Comparison of ENCODE assay signal across 23 cellular contexts in the genomic region with DNA sequence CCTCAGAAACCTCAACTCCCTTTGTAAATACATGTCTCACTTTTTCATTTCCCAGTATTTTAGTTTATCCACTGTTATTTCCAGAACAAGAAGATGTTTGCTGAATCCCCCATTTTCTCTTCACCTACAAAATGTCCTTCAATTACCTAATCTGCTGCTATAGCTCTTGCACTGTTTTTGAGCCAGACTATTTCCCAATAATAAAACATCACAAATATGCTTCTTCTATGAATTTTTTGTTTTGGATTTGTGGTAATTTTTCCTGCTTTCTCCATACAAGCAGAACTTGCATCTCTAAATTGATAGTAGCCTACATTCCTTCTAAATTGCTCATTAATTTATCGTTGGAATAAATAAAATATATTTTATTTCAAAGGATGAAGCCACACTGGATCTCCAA.
DNase-seq lines count a peak whose midpoint lies in the region; ATAC-seq, FAIRE-seq and TF ChIP-seq lines count a peak whose summit lies in the region.
"Had no signal": no experiment of that assay in that cellular context is flagged by ENCODE, and none has a peak within 500 bp of the region (broad histone marks: within the 10 kb centered on the region; RNA-seq: fewer than 3 reads in every experiment).

No MANE protein-coding gene starts in this region.

- CTCF ChIA-PET in HepG2 (lab: Yijun Ruan, JAX; ENCODE audit: low intra/inter-chr PET ratio, low total read pairs) = no interaction called here

- H3K27me3 ChIP-seq in liver (ENCODE audit: control insufficient read depth in 4 of 4, insufficient read depth in 4 of 4, low read length in 3 of 4) (no peaks in the 10 kb centered on the region), HepG2 (ENCODE audit: control insufficient read depth in 1 of 2, insufficient read depth in 2 of 2, low read length in 2 of 2) (no peaks in the 10 kb centered on the region)
- H3K27me3 ChIP-seq: BE2C had no signal

- H3K9ac ChIP-seq in liver (ENCODE audit: low read depth in 1 of 2, low read length in 2 of 2) = no peak overlapping the region
- H3K9ac ChIP-seq in HepG2 (ENCODE audit: insufficient read depth, low read depth, low read length) = no peak overlapping the region
- H3K9ac ChIP-seq: GM23248 had no signal

- no peak for FAIRE-seq in HepG2 (lab: Jason Lieb, UNC)
- FAIRE-seq: GM12891, GM19239 had no signal

- H3K9me3 ChIP-seq in liver (ENCODE audit: control insufficient read depth in 4 of 4, low read length in 3 of 4) (no peaks in the 10 kb centered on the region), HepG2 (ENCODE audit: low read length) (no peaks in the 10 kb centered on the region)
- H3K9me3 ChIP-seq: BE2C, HAP-1 had no signal

- 86% methylated on average over 1 of the region's 1 CpG for WGBS in liver
- WGBS in HepG2 (ENCODE audit: low lambda C conversion rate) = 2% methylated on average over 1 of the region's 1 CpG

- H3K4me2 ChIP-seq in HepG2 (ENCODE audit: low read depth, low read length) = no peak overlapping the region

- in situ Hi-C loops in HepG2 (cut with HindIII; ENCODE audit: extremely low pct_ligation_motif_present, low pct_unique_long_range_greater_than_20kb) = no loop called here

- no peak for TF ChIP-seq POLR2A in HepG2 (IDR thresholded peaks at IDR 0.05; ENCODE audit: insufficient read depth in 1 of 2, low read depth in 2 of 2, low read length in 2 of 2)

- H2AFZ ChIP-seq in HepG2 (ENCODE audit: low read length) = no peak overlapping the region
- H2AFZ ChIP-seq: GM23248 had no signal

- BruUV-seq in HepG2 (replicated peaks; lab: Mats Ljungman, UMichigan) = no TSS peak

- intact Hi-C loops in HepG2 (cut with micrococcal nuclease; ENCODE audit: unreplicated experiment) = no loop called here

- H3K27ac ChIP-seq in liver (ENCODE audit: low read depth in 1 of 2, low read length in 2 of 2) (no peak overlapping the region), HepG2 (ENCODE audit: extremely low read length, insufficient read depth, low read length) (no peak overlapping the region)
- H3K27ac ChIP-seq: GM23248, HL-60 had no signal

- no peak for ATAC-seq in HepG2
- no peak for ATAC-seq in GM19467 (IDR thresholded peaks at IDR 0.05; ENCODE audit: unreplicated experiment)

- POLR2A ChIA-PET in HepG2 (lab: Yijun Ruan, JAX) = no interaction called here

- peaks cover 5 to 33% (median 25%) of the 10 kb centered on the region in 4 donors for H3K4me1 ChIP-seq in liver (ENCODE audit: control insufficient read depth in 4 of 4, insufficient read depth in 4 of 4, low read length in 3 of 4)
- H3K4me1 ChIP-seq in HepG2 (ENCODE audit: insufficient read depth, low read length) = 0 out of 2 replicates have a peak, but pooled peaks cover 10% of the 10 kb centered on the region
- H3K4me1 ChIP-seq: BE2C, HAP-1 had no signal

- DNase-seq in HepG2 (ENCODE audit: low spot score) (no peak), choroid plexus epithelial cell (ENCODE audit: low read depth) (peak; percentile 56), fibroblast of the aortic adventitia (ENCODE audit: low read depth) (peak; percentile 22), NCI-H1930 (lab: John Stamatoyannopoulos, UW) (no peak), NCI-H2196 treated with DMSO at 0.1 percent for 48 hours (lab: John Stamatoyannopoulos, UW; ENCODE audit: unreplicated experiment) (no peak), NCI-H345 treated with DMSO at 0.1 percent for 48 hours (lab: John Stamatoyannopoulos, UW; ENCODE audit: unreplicated experiment) (no peak)
- DNase-seq: 8988T; BE2C; C1 segment of cervical spinal cord; CD4-positive, CD25-positive, alpha-beta regulatory T cell; CD8-positive, alpha-beta memory T cell; DMS 273 treated with DMSO at 0.1 percent for 48 hours; DMS53; DND-41; EL; GM23248; IMR-90 had no signal

- TF ChIP-seq CTCF in liver (IDR thresholded peaks at IDR 0.05; ENCODE audit: low read depth, low read length, missing input control) = no peak
- TF ChIP-seq CTCF in HepG2 (CRISPR knock-in tag; IDR thresholded peaks at IDR 0.05) = no peak
- TF ChIP-seq CTCF in choroid plexus epithelial cell (conservative IDR thresholded peaks at IDR 0.05; ENCODE audit: low read depth, low read length) = no peak
- no peak for TF ChIP-seq CTCF in fibroblast of the aortic adventitia (IDR thresholded peaks at IDR 0.05; ENCODE audit: insufficient read depth, low read length)

- TF ChIP-seq EP300 in HepG2 (IDR thresholded peaks at IDR 0.05; ENCODE audit: low read depth in 2 of 2, low read length in 2 of 2) (no peak), HepG2 (CRISPR knock-in tag; IDR thresholded peaks at IDR 0.05; ENCODE audit: borderline replicate concordance) (no peak)

- no peaks in the 10 kb centered on the region for H3K36me3 ChIP-seq in liver (ENCODE audit: control insufficient read depth in 4 of 4, insufficient read depth in 3 of 4, low read depth in 1 of 4, low read length in 3 of 4)
- H3K36me3 ChIP-seq in HepG2 (replicated peaks in 1 of 2; ENCODE audit: control insufficient read depth in 1 of 2, insufficient read depth in 2 of 2, low read length in 2 of 2) = no peaks in the 10 kb centered on the region
- H3K36me3 ChIP-seq: BE2C, HAP-1 had no signal

- no peaks in the 10 kb centered on the region for H3K79me2 ChIP-seq in HepG2 (ENCODE audit: insufficient read depth, low read length)

- H4K20me1 ChIP-seq in HepG2 (ENCODE audit: insufficient read depth, low read length) = no peaks in the 10 kb centered on the region

- TF ChIP-seq RAD21 in liver (IDR thresholded peaks at IDR 0.05) (no peak), HepG2 (CRISPR knock-in tag; IDR thresholded peaks at IDR 0.05) (no peak)

- H3K4me3 ChIP-seq in liver (ENCODE audit: low read depth in 1 of 3, low read length in 3 of 3) (no peak overlapping the region), HepG2 (replicated peaks in 1 of 3; ENCODE audit: insufficient read depth in 1 of 3, low read depth in 2 of 3, low read length in 3 of 3) (no peak overlapping the region), choroid plexus epithelial cell (ENCODE audit: low read depth, low read length) (no peak overlapping the region), fibroblast of the aortic adventitia (ENCODE audit: low read depth, low read length) (no peak overlapping the region)
- H3K4me3 ChIP-seq: GM23248, HAP-1 had no signal

TF ChIP-seq in liver, 16 proteins besides CTCF, POLR2A, EP300 and RAD21 (continues in another document):
- TF ChIP-seq EGR1 (IDR thresholded peaks at IDR 0.05; ENCODE audit: low read depth in 2 of 2) (no peak), SP1 (IDR thresholded peaks at IDR 0.05) (no peak), YY1 (IDR thresholded peaks at IDR 0.05) (peak; percentile 19), TAF1 (conservative IDR thresholded peaks at IDR 0.05) (no peak)
- TF ChIP-seq, protein P1, sequence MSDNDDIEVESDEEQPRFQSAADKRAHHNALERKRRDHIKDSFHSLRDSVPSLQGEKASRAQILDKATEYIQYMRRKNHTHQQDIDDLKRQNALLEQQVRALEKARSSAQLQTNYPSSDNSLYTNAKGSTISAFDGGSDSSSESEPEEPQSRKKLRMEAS (IDR thresholded peaks at IDR 0.05) = no peak
- TF ChIP-seq, protein P2, sequence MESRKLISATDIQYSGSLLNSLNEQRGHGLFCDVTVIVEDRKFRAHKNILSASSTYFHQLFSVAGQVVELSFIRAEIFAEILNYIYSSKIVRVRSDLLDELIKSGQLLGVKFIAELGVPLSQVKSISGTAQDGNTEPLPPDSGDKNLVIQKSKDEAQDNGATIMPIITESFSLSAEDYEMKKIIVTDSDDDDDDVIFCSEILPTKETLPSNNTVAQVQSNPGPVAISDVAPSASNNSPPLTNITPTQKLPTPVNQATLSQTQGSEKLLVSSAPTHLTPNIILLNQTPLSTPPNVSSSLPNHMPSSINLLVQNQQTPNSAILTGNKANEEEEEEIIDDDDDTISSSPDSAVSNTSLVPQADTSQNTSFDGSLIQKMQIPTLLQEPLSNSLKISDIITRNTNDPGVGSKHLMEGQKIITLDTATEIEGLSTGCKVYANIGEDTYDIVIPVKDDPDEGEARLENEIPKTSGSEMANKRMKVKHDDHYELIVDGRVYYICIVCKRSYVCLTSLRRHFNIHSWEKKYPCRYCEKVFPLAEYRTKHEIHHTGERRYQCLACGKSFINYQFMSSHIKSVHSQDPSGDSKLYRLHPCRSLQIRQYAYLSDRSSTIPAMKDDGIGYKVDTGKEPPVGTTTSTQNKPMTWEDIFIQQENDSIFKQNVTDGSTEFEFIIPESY (IDR thresholded peaks at IDR 0.05) = no peak

TF ChIP-seq in HepG2, 621 proteins besides CTCF, POLR2A, EP300 and RAD21 (continues in another document):
- TF ChIP-seq ZNF326 (CRISPR knock-in tag; IDR thresholded peaks at IDR 0.05; ENCODE audit: borderline replicate concordance) = no peak
- TF ChIP-seq ZNF235 (CRISPR knock-in tag; IDR thresholded peaks at IDR 0.05; ENCODE audit: borderline replicate concordance) = no peak
- no peak for TF ChIP-seq ZNF724P (CRISPR knock-in tag; IDR thresholded peaks at IDR 0.05; ENCODE audit: borderline replicate concordance)
- no peak for TF ChIP-seq CAMTA2 (CRISPR knock-in tag; IDR thresholded peaks at IDR 0.05; ENCODE audit: borderline replicate concordance)
- TF ChIP-seq, protein P3, sequence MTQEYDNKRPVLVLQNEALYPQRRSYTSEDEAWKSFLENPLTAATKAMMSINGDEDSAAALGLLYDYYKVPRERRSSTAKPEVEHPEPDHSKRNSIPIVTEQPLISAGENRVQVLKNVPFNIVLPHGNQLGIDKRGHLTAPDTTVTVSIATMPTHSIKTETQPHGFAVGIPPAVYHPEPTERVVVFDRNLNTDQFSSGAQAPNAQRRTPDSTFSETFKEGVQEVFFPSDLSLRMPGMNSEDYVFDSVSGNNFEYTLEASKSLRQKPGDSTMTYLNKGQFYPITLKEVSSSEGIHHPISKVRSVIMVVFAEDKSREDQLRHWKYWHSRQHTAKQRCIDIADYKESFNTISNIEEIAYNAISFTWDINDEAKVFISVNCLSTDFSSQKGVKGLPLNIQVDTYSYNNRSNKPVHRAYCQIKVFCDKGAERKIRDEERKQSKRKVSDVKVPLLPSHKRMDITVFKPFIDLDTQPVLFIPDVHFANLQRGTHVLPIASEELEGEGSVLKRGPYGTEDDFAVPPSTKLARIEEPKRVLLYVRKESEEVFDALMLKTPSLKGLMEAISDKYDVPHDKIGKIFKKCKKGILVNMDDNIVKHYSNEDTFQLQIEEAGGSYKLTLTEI (CRISPR knock-in tag; conservative IDR thresholded peaks at IDR 0.05) = no peak
- no peak for TF ChIP-seq SOX6 (IDR thresholded peaks at IDR 0.05)
- no peak for TF ChIP-seq SOX6 (CRISPR knock-in tag; IDR thresholded peaks at IDR 0.05)
- no peak for TF ChIP-seq GABPB1 (CRISPR knock-in tag; IDR thresholded peaks at IDR 0.05)
- no peak for TF ChIP-seq FOXK1 (CRISPR knock-in tag; IDR thresholded peaks at IDR 0.05; ENCODE audit: borderline replicate concordance, low read depth)
- no peak for TF ChIP-seq ZFP36 (IDR thresholded peaks at IDR 0.05; ENCODE audit: borderline replicate concordance, low read depth, low read length, partially characterized antibody)

Comparison
In these comparisons a context has a peak if more than half of its experiments do, and no peak if none do; other contexts are left out.
1. DNase-seq: peak in choroid plexus epithelial cell (single experiment) and fibroblast of the aortic adventitia (single experiment); none in HepG2 (single experiment), NCI-H1930 (0 of 2), NCI-H2196 treated with DMSO at 0.1 percent for 48 hours (single experiment) and NCI-H345 treated with DMSO at 0.1 percent for 48 hours (single experiment).